Comparison of ENCODE assay signal across 20 cellular contexts in genomic region chr22:42303304-42304020, GRCh38. TPM values are rescaled to one million over a fixed set of nuclear protein-coding genes. Genes with fewer than 3 reads are reported as not detected.
A peak's percentile ranks its signal among the peaks of the same experiment; 100 is the strongest.
DNase-seq lines count a peak whose midpoint lies in the region; ATAC-seq and TF ChIP-seq lines count a peak whose summit lies in the region.
"Had no signal": no experiment of that assay in that cellular context is flagged by ENCODE, and none has a peak within 500 bp of the region (broad histone marks: within the 10 kb centered on the region; RNA-seq: fewer than 3 reads in every experiment).

No MANE protein-coding gene starts in this region.

- H3K27me3 ChIP-seq in WERI-Rb-1 (ENCODE audit: insufficient read depth, low read depth, severe bottlenecking): no peaks in the 10 kb centered on the region
- H3K27me3 ChIP-seq: cardiac muscle cell, upper lobe of right lung had no signal

- no peaks in the 10 kb centered on the region for H3K9me3 ChIP-seq in WERI-Rb-1 (ENCODE audit: severe bottlenecking)
- H3K9me3 ChIP-seq: heart right ventricle, upper lobe of right lung had no signal

- peaks cover 66% of the 10 kb centered on the region for H3K4me1 Mint-ChIP-seq in activated naive CD4-positive, alpha-beta T cell treated with anti-CD3 and anti-CD28 coated beads, Interleukin-2, amount 10 ng/mL, durations not matched to agents 7 days and 5 days

- ATAC-seq in left colon (peak; percentile 50), GM19395 (IDR thresholded peaks at IDR 0.05; ENCODE audit: unreplicated experiment) (no peak), left cardiac atrium (no peak)
- ATAC-seq: effector memory CD8-positive, alpha-beta T cell; heart right ventricle; upper lobe of right lung had no signal

- CTCF ChIA-PET in activated naive CD4-positive, alpha-beta T cell treated with anti-CD3 and anti-CD28 coated beads, Interleukin-2, amount 10 ng/mL, durations not matched to agents 7 days and 5 days (lab: Charles Lee): interaction anchor here (1.8 kb wide), 1 partner anchor 9 kb away, joined by 5 read pairs; no protein-coding TSS in a partner anchor

- peak; percentile 42; the same call in 1 of the 2 replicates for TF ChIP-seq CTCF in WERI-Rb-1 (IDR thresholded peaks at IDR 0.05; ENCODE audit: low read depth, low read length)

- no peaks in the 10 kb centered on the region for H3K36me3 Mint-ChIP-seq in activated naive CD4-positive, alpha-beta T cell treated with anti-CD3 and anti-CD28 coated beads, Interleukin-2, amount 10 ng/mL, durations not matched to agents 7 days and 5 days
- H3K36me3 Mint-ChIP-seq: activated naive CD8-positive, alpha-beta T cell treated with anti-CD3 and anti-CD28 coated beads, Interleukin-2, amount 10 ng/mL, durations not matched to agents 7 days and 5 days had no signal

- no peak for DNase-seq in activated naive CD4-positive, alpha-beta T cell treated with anti-CD3 and anti-CD28 coated beads, Interleukin-2, amount 10 ng/mL, durations not matched to agents 7 days and 5 days
- no peak for DNase-seq in activated naive CD4-positive, alpha-beta T cell (lab: John Stamatoyannopoulos, UW)
- DNase-seq in WERI-Rb-1 (peak; percentile 35), left colon (no peak), islet precursor cell (no peak), SK-N-DZ (ENCODE audit: low spot score) (no peak), left cardiac atrium (no peak)
- DNase-seq: activated naive CD8-positive, alpha-beta T cell treated with anti-CD3 and anti-CD28 coated beads, Interleukin-2, amount 10 ng/mL, durations not matched to agents 7 days and 5 days; activated T-cell treated with anti-CD3 and anti-CD28 coated beads, Interleukin-2, amount 50 U/mL, for 24 hours; effector memory CD8-positive, alpha-beta T cell; GF-D8; heart right ventricle; NCI-H1417 treated with DMSO at 0.1 percent for 48 hours; NCI-H2227 treated with DMSO at 0.1 percent for 48 hours; posterior cingulate gyrus; Right ventricle myocardium superior; T-helper 9 cell; upper lobe of right lung had no signal

- H3K27ac ChIP-seq in WERI-Rb-1: peak overlapping the region; percentile 85
- H3K27ac ChIP-seq: cardiac muscle cell, heart right ventricle, upper lobe of right lung had no signal

- peaks cover 36% of the 10 kb centered on the region for H3K27me3 Mint-ChIP-seq in activated naive CD4-positive, alpha-beta T cell treated with anti-CD3 and anti-CD28 coated beads, Interleukin-2, amount 10 ng/mL, durations not matched to agents 7 days and 5 days
- H3K27me3 Mint-ChIP-seq: activated T-cell treated with anti-CD3 and anti-CD28 coated beads, Interleukin-2, amount 50 U/mL, for 24 hours had no signal

- peak overlapping the region; percentile 62 for H3K27ac Mint-ChIP-seq in activated naive CD4-positive, alpha-beta T cell treated with anti-CD3 and anti-CD28 coated beads, Interleukin-2, amount 10 ng/mL, durations not matched to agents 7 days and 5 days
- H3K27ac Mint-ChIP-seq: activated naive CD8-positive, alpha-beta T cell treated with anti-CD3 and anti-CD28 coated beads, Interleukin-2, amount 10 ng/mL, durations not matched to agents 7 days and 5 days; activated T-cell treated with anti-CD3 and anti-CD28 coated beads, Interleukin-2, amount 50 U/mL, for 24 hours; effector memory CD8-positive, alpha-beta T cell had no signal

- H3K4me3 Mint-ChIP-seq in activated naive CD4-positive, alpha-beta T cell treated with anti-CD3 and anti-CD28 coated beads, Interleukin-2, amount 10 ng/mL, durations not matched to agents 7 days and 5 days: no peak overlapping the region
- H3K4me3 Mint-ChIP-seq: activated naive CD8-positive, alpha-beta T cell treated with anti-CD3 and anti-CD28 coated beads, Interleukin-2, amount 10 ng/mL, durations not matched to agents 7 days and 5 days; activated T-cell treated with anti-CD3 and anti-CD28 coated beads, Interleukin-2, amount 50 U/mL, for 24 hours; effector memory CD8-positive, alpha-beta T cell had no signal

- H3K36me3 ChIP-seq in WERI-Rb-1: peaks cover 5% of the 10 kb centered on the region
- H3K36me3 ChIP-seq: cardiac muscle cell, heart right ventricle, upper lobe of right lung had no signal

- no peaks in the 10 kb centered on the region for H3K9me3 Mint-ChIP-seq in activated naive CD4-positive, alpha-beta T cell treated with anti-CD3 and anti-CD28 coated beads, Interleukin-2, amount 10 ng/mL, durations not matched to agents 7 days and 5 days
- H3K9me3 Mint-ChIP-seq: activated naive CD8-positive, alpha-beta T cell treated with anti-CD3 and anti-CD28 coated beads, Interleukin-2, amount 10 ng/mL, durations not matched to agents 7 days and 5 days; activated T-cell treated with anti-CD3 and anti-CD28 coated beads, Interleukin-2, amount 50 U/mL, for 24 hours; effector memory CD8-positive, alpha-beta T cell had no signal

- H3K4me3 ChIP-seq in WERI-Rb-1 (ENCODE audit: low read depth, low read length): peak overlapping the region; percentile 32
- H3K4me3 ChIP-seq: cardiac muscle cell, heart right ventricle, upper lobe of right lung had no signal

- intact Hi-C loops in left colon (cut with DNase I, micrococcal nuclease) (no loop called here), left cardiac atrium (cut with DNase I) (no loop called here)

RNA-seq across cellular contexts. Expression of gene TCF20, which starts 33.0 kb away (rescaled TPM):
- total RNA-seq in left colon (10 to 100 TPM; 49.4 to 54.9 TPM), left cardiac atrium (10 to 100 TPM; 13.9 to 18.2 TPM)
- 25.2 and 27.9 TPM in 2 replicates for polyA plus RNA-seq in SK-N-DZ (2014; cell fraction: cytosol; rRNA removed)
- 9.5 and 14.0 TPM in 2 replicates for polyA plus RNA-seq in SK-N-DZ (2014; cell fraction: nucleus; rRNA removed)
